Comparison of ENCODE assay signal across 21 cellular contexts in the genomic region with DNA sequence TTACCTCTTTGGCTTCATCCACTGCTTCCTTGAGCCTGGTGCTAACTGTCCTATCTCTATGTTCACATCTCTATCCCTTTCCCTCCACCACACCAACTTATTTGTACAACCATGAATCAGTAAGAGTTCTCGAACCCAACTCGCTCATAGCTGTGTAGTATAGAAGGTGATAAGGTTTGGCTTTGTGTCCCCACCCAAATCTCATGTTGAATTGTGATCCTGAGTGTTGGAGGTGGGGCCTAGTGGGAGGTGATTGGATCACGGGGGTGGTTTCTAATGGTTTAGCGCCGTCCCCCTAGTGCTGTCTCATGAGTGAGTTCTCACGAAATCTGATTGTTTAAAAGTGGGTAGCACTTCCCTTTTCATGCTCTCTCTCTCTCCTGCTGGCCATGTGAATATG.
DNase-seq lines count a peak whose midpoint lies in the region; TF ChIP-seq lines count a peak whose summit lies in the region.
"Had no signal": no experiment of that assay in that cellular context is flagged by ENCODE, and none has a peak within 500 bp of the region (broad histone marks: within the 10 kb centered on the region; RNA-seq: fewer than 3 reads in every experiment).

No MANE protein-coding gene starts in this region.

- H3K9me2 ChIP-seq in OCI-LY7 (ENCODE audit: insufficient read depth, low read length): no peaks in the 10 kb centered on the region

- H3K4me3 Mint-ChIP-seq in Calu3 (ENCODE audit: low read depth, unreplicated experiment): no peak overlapping the region
- no peak overlapping the region for H3K4me3 Mint-ChIP-seq in neural crest cell
- H3K4me3 Mint-ChIP-seq: CD14-positive monocyte; CD4-positive, alpha-beta memory T cell; CD4-positive, CD25-positive, alpha-beta regulatory T cell; CD8-positive, alpha-beta memory T cell had no signal

- no peak overlapping the region for H2AK5ac ChIP-seq in neuronal stem cell (ENCODE audit: low read depth, low read length)

- H2BK15ac ChIP-seq in neuronal stem cell (ENCODE audit: low read length): no peak overlapping the region

- no CpG with 5 or more reads among the region's 6 CpGs for WGBS in neuronal stem cell (ENCODE audit: extremely low coverage in 2 of 2, insufficient read length in 2 of 2, insufficient replicate concordance in 1 of 2), 2 donors

- CTCF ChIA-PET in Calu3 (lab: Charles Lee): interaction anchor here (0.6 kb wide), 1 partner anchor 37 kb away, joined by 5 read pairs; no protein-coding TSS in a partner anchor
- CTCF ChIA-PET in HEK293 (lab: Yijun Ruan, JAX): no interaction called here
- CTCF ChIA-PET in OCI-LY7 (lab: Charles Lee; ENCODE audit: unreplicated experiment): no interaction called here

- H3K4me2 ChIP-seq in neuronal stem cell (ENCODE audit: insufficient read depth, low read length, poor library complexity, severe bottlenecking) (no peak overlapping the region), OCI-LY7 (ENCODE audit: low read length) (no peak overlapping the region)
- H3K4me2 ChIP-seq: BLaER1 had no signal

- H3K9me3 ChIP-seq in HEK293 (ENCODE audit: control insufficient read depth, insufficient read depth, low read depth, low read length): no peaks in the 10 kb centered on the region
- peaks cover 2 to 13% of the 10 kb centered on the region in 2 donors for H3K9me3 ChIP-seq in neuronal stem cell (replicated peaks in 1 of 2; ENCODE audit: control insufficient read depth in 2 of 2, insufficient read depth in 1 of 2, low read depth in 1 of 2, low read length in 2 of 2)
- no peaks in the 10 kb centered on the region for H3K9me3 ChIP-seq in OCI-LY7 (ENCODE audit: low read length)
- H3K9me3 ChIP-seq: BE2C had no signal

- no peak overlapping the region for H3K4me3 ChIP-seq in HEK293 (ENCODE audit: low read depth, low read length)
- H3K4me3 ChIP-seq in neuronal stem cell (ENCODE audit: low read length in 2 of 2): no peak overlapping the region
- H3K4me3 ChIP-seq in OCI-LY7 (ENCODE audit: low read depth, low read length, poor library complexity, severe bottlenecking): no peak overlapping the region
- H3K4me3 ChIP-seq: BLaER1, GM12878 had no signal

- DNase-seq in Calu3 (no peak), neural crest cell (ENCODE audit: low read depth, low spot score) (no peak), neuronal stem cell (ENCODE audit: low spot score) (no peak), GM19240 (ENCODE audit: insufficient read length, low spot score) (no peak), pons (ENCODE audit: low spot score) (no peak), OCI-LY7 (ENCODE audit: low spot score) (no peak)
- DNase-seq: 8988T; ACHN; BE2C; C1 segment of cervical spinal cord; CD4-positive, alpha-beta memory T cell; CD4-positive, CD25-positive, alpha-beta regulatory T cell; CD8-positive, alpha-beta memory T cell; COR-L47; DND-41; EL; GDM1 had no signal

- no peak overlapping the region for H3K14ac ChIP-seq in neuronal stem cell (ENCODE audit: low read length)

- H3K4me1 Mint-ChIP-seq in Calu3 (ENCODE audit: low read depth, unreplicated experiment): peaks cover 23% of the 10 kb centered on the region
- peaks cover 40% of the 10 kb centered on the region for H3K4me1 Mint-ChIP-seq in neural crest cell
- H3K4me1 Mint-ChIP-seq: CD4-positive, alpha-beta memory T cell; CD4-positive, CD25-positive, alpha-beta regulatory T cell; CD8-positive, alpha-beta memory T cell had no signal

- intact Hi-C loops in Calu3 (cut with micrococcal nuclease; ENCODE audit: unreplicated experiment) (no loop called here), OCI-LY7 (cut with micrococcal nuclease; ENCODE audit: unreplicated experiment) (no loop called here)

- H3K9ac ChIP-seq in neuronal stem cell (ENCODE audit: low read depth, low read length, poor library complexity): no peak overlapping the region
- H3K9ac ChIP-seq: BLaER1 had no signal

- POLR2A ChIA-PET in HEK293 (lab: Yijun Ruan, JAX): no interaction called here
- POLR2A ChIA-PET in OCI-LY7 (lab: Charles Lee): no interaction called here

- H2BK120ac ChIP-seq in neuronal stem cell (ENCODE audit: low read depth, low read length): no peak overlapping the region

- H3K4me1 ChIP-seq in HEK293 (ENCODE audit: control insufficient read depth, insufficient read depth, low read length) (peaks cover 19% of the 10 kb centered on the region), neuronal stem cell (ENCODE audit: control insufficient read depth in 2 of 2, insufficient read depth in 1 of 2, low read depth in 1 of 2, low read length in 2 of 2) (peaks cover 5 to 13% of the 10 kb centered on the region in 2 donors), OCI-LY7 (ENCODE audit: insufficient read depth, low read length, poor library complexity, severe bottlenecking) (no peaks in the 10 kb centered on the region)
- H3K4me1 ChIP-seq: BLaER1 had no signal

- no peaks in the 10 kb centered on the region for H3K79me2 ChIP-seq in OCI-LY7 (ENCODE audit: insufficient read depth, low read depth, low read length)

- H3K27me3 Mint-ChIP-seq in Calu3 (ENCODE audit: unreplicated experiment) (no peaks in the 10 kb centered on the region), neural crest cell (ENCODE audit: low read depth) (no peaks in the 10 kb centered on the region)
- H3K27me3 Mint-ChIP-seq: CD4-positive, CD25-positive, alpha-beta regulatory T cell; CD8-positive, alpha-beta memory T cell had no signal

- H4K91ac ChIP-seq in neuronal stem cell (ENCODE audit: low read depth, low read length, poor library complexity): no peak overlapping the region

- H3K36me3 ChIP-seq in HEK293 (ENCODE audit: control insufficient read depth in 2 of 2, insufficient read depth in 1 of 2, low read length in 2 of 2): no peaks in the 10 kb centered on the region
- no peaks in the 10 kb centered on the region for H3K36me3 ChIP-seq in neuronal stem cell (replicated peaks in 1 of 2; ENCODE audit: control insufficient read depth in 2 of 2, insufficient read depth in 2 of 2, low read length in 2 of 2)
- no peaks in the 10 kb centered on the region for H3K36me3 ChIP-seq in OCI-LY7 (ENCODE audit: insufficient read depth, low read length)
- H3K36me3 ChIP-seq: BE2C, BLaER1 had no signal

- H3K27ac ChIP-seq in HEK293 (ENCODE audit: extremely low read depth, low read depth, low read length) (no peak overlapping the region), neuronal stem cell (replicated peaks; ENCODE audit: low read length) (no peak overlapping the region), OCI-LY7 (ENCODE audit: low read depth, low read length, poor library complexity, severe bottlenecking) (no peak overlapping the region)
- H3K27ac ChIP-seq: BLaER1 had no signal

- peaks cover 6% of the 10 kb centered on the region for H3K36me3 Mint-ChIP-seq in Calu3 (ENCODE audit: insufficient read depth, unreplicated experiment)
- H3K36me3 Mint-ChIP-seq in neural crest cell (ENCODE audit: low read depth): peaks cover 4% of the 10 kb centered on the region
- H3K36me3 Mint-ChIP-seq: CD4-positive, alpha-beta memory T cell; CD4-positive, CD25-positive, alpha-beta regulatory T cell had no signal

- no peak overlapping the region for H4K8ac ChIP-seq in neuronal stem cell (ENCODE audit: low read depth, low read length)

- no peak overlapping the region for H3K18ac ChIP-seq in neuronal stem cell (ENCODE audit: low read length)

- H2BK12ac ChIP-seq in neuronal stem cell (ENCODE audit: low read length): peak overlapping the region; percentile 41

- H3K9me3 Mint-ChIP-seq in Calu3 (ENCODE audit: low read depth, unreplicated experiment): peaks cover 12% of the 10 kb centered on the region
- H3K9me3 Mint-ChIP-seq in neural crest cell: peaks cover 8% of the 10 kb centered on the region

- BruUV-seq in Calu3 (replicated peaks; lab: Mats Ljungman, UMichigan) (no TSS peak), OCI-LY7 (replicated peaks; lab: Mats Ljungman, UMichigan) (no TSS peak)

- H4K20me1 ChIP-seq in OCI-LY7 (ENCODE audit: insufficient read depth, low read length): no peaks in the 10 kb centered on the region
- H4K20me1 ChIP-seq: BLaER1 had no signal

- H2AFZ ChIP-seq in neuronal stem cell (ENCODE audit: low read length): no peak overlapping the region
- H2AFZ ChIP-seq in OCI-LY7 (ENCODE audit: low read length): no peak overlapping the region

- H3K27me3 ChIP-seq in neuronal stem cell (ENCODE audit: control insufficient read depth in 3 of 3, insufficient read depth in 3 of 3, low read depth in 1 of 3, low read length in 3 of 3): no peaks in the 10 kb centered on the region
- H3K27me3 ChIP-seq: BE2C, BLaER1 had no signal

- no peak overlapping the region for H2BK5ac ChIP-seq in neuronal stem cell (ENCODE audit: low read length)

- TF ChIP-seq CTCF in Calu3 (IDR thresholded peaks at IDR 0.05; ENCODE audit: unreplicated experiment) (no peak), HEK293 (tag by site-specific recombination; IDR thresholded peaks at IDR 0.05) (no peak), neural crest cell (conservative IDR thresholded peaks at IDR 0.05) (no peak), OCI-LY7 (conservative IDR thresholded peaks at IDR 0.05; ENCODE audit: low read length) (no peak)

- H3K27ac Mint-ChIP-seq in Calu3 (ENCODE audit: unreplicated experiment): peak overlapping the region; percentile 51
- H3K27ac Mint-ChIP-seq in neural crest cell (ENCODE audit: unreplicated experiment): peak overlapping the region; percentile 65
- H3K27ac Mint-ChIP-seq: CD4-positive, alpha-beta memory T cell; CD8-positive, alpha-beta memory T cell had no signal

- H3K23ac ChIP-seq in neuronal stem cell (ENCODE audit: low read depth, low read length, poor library complexity): no peak overlapping the region

- peaks cover 1% of the 10 kb centered on the region for H3K79me1 ChIP-seq in neuronal stem cell (ENCODE audit: low read depth, low read length)

- H3K4ac ChIP-seq in neuronal stem cell (ENCODE audit: low read length): no peak overlapping the region

TF ChIP-seq in HEK293, 187 proteins besides CTCF, POLR2A, EP300 and RAD21:
- TF ChIP-seq ZNF274 (IDR thresholded peaks at IDR 0.05; ENCODE audit: low read length) (no peak), ZNF274 (tag by site-specific recombination; IDR thresholded peaks at IDR 0.05; ENCODE audit: borderline replicate concordance) (peak; percentile 69; the same call in 1 of the 2 replicates), ZFP37 (tag by site-specific recombination; IDR thresholded peaks at IDR 0.05) (no peak), SETDB1 (IDR thresholded peaks at IDR 0.05; ENCODE audit: insufficient read length, low read length) (peak; percentile 50), BCL11A (tag by site-specific recombination; IDR thresholded peaks at IDR 0.05; ENCODE audit: low read depth) (no peak), ZNF24 (tag by site-specific recombination; IDR thresholded peaks at IDR 0.05) (no peak)
